Comparison of ENCODE assay signal across 20 cellular contexts in the genomic region with DNA sequence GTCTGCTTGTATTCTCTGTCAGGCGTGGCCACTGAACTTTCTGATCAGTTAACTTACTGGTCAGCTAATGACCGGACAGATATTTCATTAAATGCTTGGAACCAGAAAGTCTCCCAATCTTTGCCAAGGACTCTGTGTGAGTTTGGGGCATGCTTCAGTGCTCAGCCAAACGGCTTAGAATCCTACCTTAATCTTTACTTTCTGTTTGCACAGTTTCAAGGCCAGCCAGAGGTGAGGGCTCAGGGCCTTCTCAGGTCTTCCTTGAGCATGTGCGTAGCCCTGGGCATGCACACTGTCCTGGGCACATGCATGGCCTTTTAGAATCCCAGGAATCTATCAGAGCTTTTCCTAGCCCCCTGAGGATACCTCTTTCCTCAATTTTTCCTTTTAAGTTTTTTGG.
"Had no signal": no experiment of that assay in that cellular context is flagged by ENCODE, and none has a peak within 500 bp of the region (broad histone marks: within the 10 kb centered on the region; RNA-seq: fewer than 3 reads in every experiment).

No MANE protein-coding gene starts in this region.

- H3K4me2 ChIP-seq: KMS-11, SK-N-SH had no signal

- H3K27ac ChIP-seq: KMS-11, RWPE1 had no signal

- H3K9ac ChIP-seq: KMS-11, SK-N-SH had no signal

- DNase-seq: Kasumi-1, MM.1S, NCI-H1092 treated with DMSO at 0.1 percent for 48 hours, NCI-H1436, NCI-H187, NCI-H2029, NCI-H2081 treated with DMSO at 0.1 percent for 48 hours, NCI-H2171, NCI-H226, NCI-H446, NCI-H510A, NCI-H524 treated with DMSO at 0.1 percent for 48 hours, NCI-H69, NCI-H774, SHP77, SK-N-SH had no signal

- ATAC-seq: HepG2, K562 had no signal

- H3K4me3 ChIP-seq: K562 had no signal
